1 cellular context compared by ENCODE assay signal in the genomic region with DNA sequence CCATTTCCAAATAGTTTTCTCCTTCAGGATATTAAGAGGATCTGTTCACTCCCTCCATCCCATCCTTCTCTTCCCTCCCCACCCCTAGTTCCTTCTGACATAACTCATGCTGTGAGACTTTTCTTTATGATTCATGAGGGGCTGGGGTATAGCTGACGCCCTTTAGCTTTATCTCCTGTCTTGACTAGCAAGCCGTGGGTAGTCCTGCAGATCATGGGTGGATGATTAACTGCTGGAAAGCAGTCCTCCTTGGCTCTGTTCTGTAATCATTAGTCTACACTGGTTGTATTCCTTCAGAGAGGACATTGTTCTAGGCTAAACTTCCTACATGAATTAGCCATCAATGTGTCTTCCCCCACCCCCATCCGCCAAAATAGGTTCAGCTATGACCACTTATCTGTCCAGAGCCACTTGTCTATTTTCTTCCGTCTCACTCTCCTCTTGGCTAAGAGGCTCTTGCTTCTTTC.
TF ChIP-seq lines count a peak whose summit lies in the region.

No MANE protein-coding gene starts in this region.

TF ChIP-seq in H1, 55 proteins besides CTCF, POLR2A, EP300 and RAD21:
- TF ChIP-seq, protein P1, sequence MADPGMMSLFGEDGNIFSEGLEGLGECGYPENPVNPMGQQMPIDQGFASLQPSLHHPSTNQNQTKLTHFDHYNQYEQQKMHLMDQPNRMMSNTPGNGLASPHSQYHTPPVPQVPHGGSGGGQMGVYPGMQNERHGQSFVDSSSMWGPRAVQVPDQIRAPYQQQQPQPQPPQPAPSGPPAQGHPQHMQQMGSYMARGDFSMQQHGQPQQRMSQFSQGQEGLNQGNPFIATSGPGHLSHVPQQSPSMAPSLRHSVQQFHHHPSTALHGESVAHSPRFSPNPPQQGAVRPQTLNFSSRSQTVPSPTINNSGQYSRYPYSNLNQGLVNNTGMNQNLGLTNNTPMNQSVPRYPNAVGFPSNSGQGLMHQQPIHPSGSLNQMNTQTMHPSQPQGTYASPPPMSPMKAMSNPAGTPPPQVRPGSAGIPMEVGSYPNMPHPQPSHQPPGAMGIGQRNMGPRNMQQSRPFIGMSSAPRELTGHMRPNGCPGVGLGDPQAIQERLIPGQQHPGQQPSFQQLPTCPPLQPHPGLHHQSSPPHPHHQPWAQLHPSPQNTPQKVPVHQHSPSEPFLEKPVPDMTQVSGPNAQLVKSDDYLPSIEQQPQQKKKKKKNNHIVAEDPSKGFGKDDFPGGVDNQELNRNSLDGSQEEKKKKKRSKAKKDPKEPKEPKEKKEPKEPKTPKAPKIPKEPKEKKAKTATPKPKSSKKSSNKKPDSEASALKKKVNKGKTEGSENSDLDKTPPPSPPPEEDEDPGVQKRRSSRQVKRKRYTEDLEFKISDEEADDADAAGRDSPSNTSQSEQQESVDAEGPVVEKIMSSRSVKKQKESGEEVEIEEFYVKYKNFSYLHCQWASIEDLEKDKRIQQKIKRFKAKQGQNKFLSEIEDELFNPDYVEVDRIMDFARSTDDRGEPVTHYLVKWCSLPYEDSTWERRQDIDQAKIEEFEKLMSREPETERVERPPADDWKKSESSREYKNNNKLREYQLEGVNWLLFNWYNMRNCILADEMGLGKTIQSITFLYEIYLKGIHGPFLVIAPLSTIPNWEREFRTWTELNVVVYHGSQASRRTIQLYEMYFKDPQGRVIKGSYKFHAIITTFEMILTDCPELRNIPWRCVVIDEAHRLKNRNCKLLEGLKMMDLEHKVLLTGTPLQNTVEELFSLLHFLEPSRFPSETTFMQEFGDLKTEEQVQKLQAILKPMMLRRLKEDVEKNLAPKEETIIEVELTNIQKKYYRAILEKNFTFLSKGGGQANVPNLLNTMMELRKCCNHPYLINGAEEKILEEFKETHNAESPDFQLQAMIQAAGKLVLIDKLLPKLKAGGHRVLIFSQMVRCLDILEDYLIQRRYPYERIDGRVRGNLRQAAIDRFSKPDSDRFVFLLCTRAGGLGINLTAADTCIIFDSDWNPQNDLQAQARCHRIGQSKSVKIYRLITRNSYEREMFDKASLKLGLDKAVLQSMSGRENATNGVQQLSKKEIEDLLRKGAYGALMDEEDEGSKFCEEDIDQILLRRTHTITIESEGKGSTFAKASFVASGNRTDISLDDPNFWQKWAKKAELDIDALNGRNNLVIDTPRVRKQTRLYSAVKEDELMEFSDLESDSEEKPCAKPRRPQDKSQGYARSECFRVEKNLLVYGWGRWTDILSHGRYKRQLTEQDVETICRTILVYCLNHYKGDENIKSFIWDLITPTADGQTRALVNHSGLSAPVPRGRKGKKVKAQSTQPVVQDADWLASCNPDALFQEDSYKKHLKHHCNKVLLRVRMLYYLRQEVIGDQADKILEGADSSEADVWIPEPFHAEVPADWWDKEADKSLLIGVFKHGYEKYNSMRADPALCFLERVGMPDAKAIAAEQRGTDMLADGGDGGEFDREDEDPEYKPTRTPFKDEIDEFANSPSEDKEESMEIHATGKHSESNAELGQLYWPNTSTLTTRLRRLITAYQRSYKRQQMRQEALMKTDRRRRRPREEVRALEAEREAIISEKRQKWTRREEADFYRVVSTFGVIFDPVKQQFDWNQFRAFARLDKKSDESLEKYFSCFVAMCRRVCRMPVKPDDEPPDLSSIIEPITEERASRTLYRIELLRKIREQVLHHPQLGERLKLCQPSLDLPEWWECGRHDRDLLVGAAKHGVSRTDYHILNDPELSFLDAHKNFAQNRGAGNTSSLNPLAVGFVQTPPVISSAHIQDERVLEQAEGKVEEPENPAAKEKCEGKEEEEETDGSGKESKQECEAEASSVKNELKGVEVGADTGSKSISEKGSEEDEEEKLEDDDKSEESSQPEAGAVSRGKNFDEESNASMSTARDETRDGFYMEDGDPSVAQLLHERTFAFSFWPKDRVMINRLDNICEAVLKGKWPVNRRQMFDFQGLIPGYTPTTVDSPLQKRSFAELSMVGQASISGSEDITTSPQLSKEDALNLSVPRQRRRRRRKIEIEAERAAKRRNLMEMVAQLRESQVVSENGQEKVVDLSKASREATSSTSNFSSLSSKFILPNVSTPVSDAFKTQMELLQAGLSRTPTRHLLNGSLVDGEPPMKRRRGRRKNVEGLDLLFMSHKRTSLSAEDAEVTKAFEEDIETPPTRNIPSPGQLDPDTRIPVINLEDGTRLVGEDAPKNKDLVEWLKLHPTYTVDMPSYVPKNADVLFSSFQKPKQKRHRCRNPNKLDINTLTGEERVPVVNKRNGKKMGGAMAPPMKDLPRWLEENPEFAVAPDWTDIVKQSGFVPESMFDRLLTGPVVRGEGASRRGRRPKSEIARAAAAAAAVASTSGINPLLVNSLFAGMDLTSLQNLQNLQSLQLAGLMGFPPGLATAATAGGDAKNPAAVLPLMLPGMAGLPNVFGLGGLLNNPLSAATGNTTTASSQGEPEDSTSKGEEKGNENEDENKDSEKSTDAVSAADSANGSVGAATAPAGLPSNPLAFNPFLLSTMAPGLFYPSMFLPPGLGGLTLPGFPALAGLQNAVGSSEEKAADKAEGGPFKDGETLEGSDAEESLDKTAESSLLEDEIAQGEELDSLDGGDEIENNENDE (IDR thresholded peaks at IDR 0.05; ENCODE audit: insufficient replicate concordance, low read length): no peak
- no peak for TF ChIP-seq KDM4A (IDR thresholded peaks at IDR 0.05; ENCODE audit: low read depth, low read length, severe bottlenecking)
- TF ChIP-seq, protein P2, sequence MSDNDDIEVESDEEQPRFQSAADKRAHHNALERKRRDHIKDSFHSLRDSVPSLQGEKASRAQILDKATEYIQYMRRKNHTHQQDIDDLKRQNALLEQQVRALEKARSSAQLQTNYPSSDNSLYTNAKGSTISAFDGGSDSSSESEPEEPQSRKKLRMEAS (IDR thresholded peaks at IDR 0.05): no peak
- TF ChIP-seq HDAC6 (IDR thresholded peaks at IDR 0.05; ENCODE audit: low read depth, low read length): no peak
- TF ChIP-seq BACH1 (IDR thresholded peaks at IDR 0.05; ENCODE audit: low read length): no peak
- TF ChIP-seq, protein P3, sequence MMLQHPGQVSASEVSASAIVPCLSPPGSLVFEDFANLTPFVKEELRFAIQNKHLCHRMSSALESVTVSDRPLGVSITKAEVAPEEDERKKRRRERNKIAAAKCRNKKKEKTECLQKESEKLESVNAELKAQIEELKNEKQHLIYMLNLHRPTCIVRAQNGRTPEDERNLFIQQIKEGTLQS (IDR thresholded peaks at IDR 0.05; ENCODE audit: insufficient read depth, low read depth, low read length): no peak
- TF ChIP-seq, protein P4, sequence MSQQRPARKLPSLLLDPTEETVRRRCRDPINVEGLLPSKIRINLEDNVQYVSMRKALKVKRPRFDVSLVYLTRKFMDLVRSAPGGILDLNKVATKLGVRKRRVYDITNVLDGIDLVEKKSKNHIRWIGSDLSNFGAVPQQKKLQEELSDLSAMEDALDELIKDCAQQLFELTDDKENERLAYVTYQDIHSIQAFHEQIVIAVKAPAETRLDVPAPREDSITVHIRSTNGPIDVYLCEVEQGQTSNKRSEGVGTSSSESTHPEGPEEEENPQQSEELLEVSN (IDR thresholded peaks at IDR 0.05): no peak
- no peak for TF ChIP-seq NRF1 (IDR thresholded peaks at IDR 0.05; ENCODE audit: low read depth, low read length)
- TF ChIP-seq, protein P5, sequence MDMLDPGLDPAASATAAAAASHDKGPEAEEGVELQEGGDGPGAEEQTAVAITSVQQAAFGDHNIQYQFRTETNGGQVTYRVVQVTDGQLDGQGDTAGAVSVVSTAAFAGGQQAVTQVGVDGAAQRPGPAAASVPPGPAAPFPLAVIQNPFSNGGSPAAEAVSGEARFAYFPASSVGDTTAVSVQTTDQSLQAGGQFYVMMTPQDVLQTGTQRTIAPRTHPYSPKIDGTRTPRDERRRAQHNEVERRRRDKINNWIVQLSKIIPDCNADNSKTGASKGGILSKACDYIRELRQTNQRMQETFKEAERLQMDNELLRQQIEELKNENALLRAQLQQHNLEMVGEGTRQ (IDR thresholded peaks at IDR 0.05; ENCODE audit: low read length): no peak
- TF ChIP-seq SRF (IDR thresholded peaks at IDR 0.05; ENCODE audit: low read depth, low read length): no peak
- no peak for TF ChIP-seq TCF12 (IDR thresholded peaks at IDR 0.05; ENCODE audit: low read depth, low read length)
- no peak for TF ChIP-seq SP1 (IDR thresholded peaks at IDR 0.05; ENCODE audit: low read depth, low read length)
- no peak for TF ChIP-seq BCL11A (IDR thresholded peaks at IDR 0.05; ENCODE audit: low read depth in 2 of 2, low read length in 2 of 2)
- no peak for TF ChIP-seq POLR2AphosphoS5 (IDR thresholded peaks at IDR 0.05; ENCODE audit: low read depth, low read length)
- TF ChIP-seq, protein P6, sequence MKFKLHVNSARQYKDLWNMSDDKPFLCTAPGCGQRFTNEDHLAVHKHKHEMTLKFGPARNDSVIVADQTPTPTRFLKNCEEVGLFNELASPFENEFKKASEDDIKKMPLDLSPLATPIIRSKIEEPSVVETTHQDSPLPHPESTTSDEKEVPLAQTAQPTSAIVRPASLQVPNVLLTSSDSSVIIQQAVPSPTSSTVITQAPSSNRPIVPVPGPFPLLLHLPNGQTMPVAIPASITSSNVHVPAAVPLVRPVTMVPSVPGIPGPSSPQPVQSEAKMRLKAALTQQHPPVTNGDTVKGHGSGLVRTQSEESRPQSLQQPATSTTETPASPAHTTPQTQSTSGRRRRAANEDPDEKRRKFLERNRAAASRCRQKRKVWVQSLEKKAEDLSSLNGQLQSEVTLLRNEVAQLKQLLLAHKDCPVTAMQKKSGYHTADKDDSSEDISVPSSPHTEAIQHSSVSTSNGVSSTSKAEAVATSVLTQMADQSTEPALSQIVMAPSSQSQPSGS (IDR thresholded peaks at IDR 0.05; ENCODE audit: low read length): no peak
